In genomic region chr11:1406571-1407485, GRCh38 we compare ENCODE assay signal across 24 cellular contexts. TPM values are rescaled to one million over a fixed set of nuclear protein-coding genes. Genes with fewer than 3 reads are reported as not detected.
"Had no signal": no experiment of that assay in that cellular context is flagged by ENCODE, and none has a peak within 500 bp of the region (broad histone marks: within the 10 kb centered on the region; RNA-seq: fewer than 3 reads in every experiment).

No MANE protein-coding gene starts in this region.

- H3K27ac ChIP-seq: adrenal gland, ascending aorta, heart left ventricle, sigmoid colon, thyroid gland, upper lobe of left lung, vagina had no signal

- H3K9me3 ChIP-seq: adrenal gland, ascending aorta, heart left ventricle, sigmoid colon, thyroid gland, upper lobe of left lung, vagina had no signal

- H3K4me1 ChIP-seq: adrenal gland, ascending aorta, heart left ventricle, sigmoid colon, thyroid gland, upper lobe of left lung, vagina had no signal

- FAIRE-seq: kidney, small intestine had no signal

- H3K4me3 ChIP-seq: adrenal gland, ascending aorta, heart left ventricle, sigmoid colon, thyroid gland, upper lobe of left lung, vagina had no signal

- H3K36me3 ChIP-seq: adrenal gland, ascending aorta, heart left ventricle, sigmoid colon, thyroid gland, upper lobe of left lung, vagina had no signal

- H3K27me3 ChIP-seq: adrenal gland, ascending aorta, thyroid gland, vagina had no signal

- DNase-seq: activated CD4-positive, alpha-beta T cell treated with anti-CD3 and anti-CD28 coated beads for 4 hours; activated CD4-positive, alpha-beta T cell treated with anti-CD3 and anti-CD28 coated beads, Interleukin-2, amount 50 U/mL, for 48 hours; activated CD8-positive, alpha-beta memory T cell treated with anti-CD3 and anti-CD28 coated beads for 24 hours; activated effector memory CD4-positive, alpha-beta T cell treated with Interleukin-2 at 50 U/mL for 16 hours; activated naive CD4-positive, alpha-beta T cell treated with Interleukin-2 at 50 U/mL for 16 hours; activated naive CD8-positive, alpha-beta T cell treated with anti-CD3 and anti-CD28 coated beads for 36 hours; adrenal gland; central memory CD4-positive, alpha-beta T cell; endodermal cell; foreskin fibroblast; heart left ventricle; immature natural killer cell; kidney; midbrain; naive thymus-derived CD4-positive, alpha-beta T cell; sigmoid colon; small intestine; stimulated activated CD4-positive, alpha-beta T cell treated with anti-CD3 and anti-CD28 coated beads, Interleukin-4, amount 100 ng/mL, for 24 hours; thyroid gland had no signal

- ATAC-seq: esophagus mucosa; heart left ventricle; naive thymus-derived CD4-positive, alpha-beta T cell; stimulated activated effector memory CD8-positive, alpha-beta T cell treated with anti-CD3 and anti-CD28 coated beads, Interleukin-12 subunit alpha, Interleukin-12 subunit beta, amount 100 ng/mL, for 72 hours had no signal

RNA-seq across cellular contexts. Expression of gene BRSK2, which starts 17.1 kb away (rescaled TPM):
- polyA plus RNA-seq: naive thymus-derived CD4-positive, alpha-beta T cell had no signal
